9 cellular contexts compared by ENCODE assay signal in genomic region chr10:114801411-114801813, GRCh38. TPM values are rescaled to one million over a fixed set of nuclear protein-coding genes. Genes with fewer than 3 reads are reported as not detected.
A peak's percentile ranks its signal among the peaks of the same experiment; 100 is the strongest.
DNase-seq lines count a peak whose midpoint lies in the region; ATAC-seq and TF ChIP-seq lines count a peak whose summit lies in the region.
"Had no signal": no experiment of that assay in that cellular context is flagged by ENCODE, and none has a peak within 500 bp of the region (broad histone marks: within the 10 kb centered on the region; RNA-seq: fewer than 3 reads in every experiment).

No MANE protein-coding gene starts in this region.

- no peaks in the 10 kb centered on the region for H3K4me1 ChIP-seq in esophagus squamous epithelium

- no peaks in the 10 kb centered on the region for H3K9me3 ChIP-seq in esophagus squamous epithelium

- no peaks in the 10 kb centered on the region for H3K27me3 ChIP-seq in esophagus squamous epithelium

- H3K36me3 ChIP-seq in esophagus squamous epithelium = no peaks in the 10 kb centered on the region

- H3K27me3 Mint-ChIP-seq in activated naive CD4-positive, alpha-beta T cell treated with anti-CD3 and anti-CD28 coated beads, Interleukin-2, amount 10 ng/mL, durations not matched to agents 7 days and 5 days = no peaks in the 10 kb centered on the region

- intact Hi-C loops in esophagus squamous epithelium (cut with DNase I) = no loop called here

- H3K4me1 Mint-ChIP-seq in activated naive CD4-positive, alpha-beta T cell treated with anti-CD3 and anti-CD28 coated beads, Interleukin-2, amount 10 ng/mL, durations not matched to agents 7 days and 5 days = peaks cover 40% of the 10 kb centered on the region

- peak; percentile 82 for DNase-seq in GDM1 (lab: John Stamatoyannopoulos, UW)
- DNase-seq in activated naive CD4-positive, alpha-beta T cell treated with anti-CD3 and anti-CD28 coated beads, Interleukin-2, amount 10 ng/mL, durations not matched to agents 7 days and 5 days = peak; percentile 52
- no peak for DNase-seq in NCI-H1092 (lab: John Stamatoyannopoulos, UW)
- DNase-seq in DMS53 treated with DMSO at 0.1 percent for 48 hours (lab: John Stamatoyannopoulos, UW; ENCODE audit: unreplicated experiment) = no peak
- no peak for DNase-seq in esophagus squamous epithelium (lab: John Stamatoyannopoulos, UW)
- no peak for DNase-seq in OCI-M1 (lab: John Stamatoyannopoulos, UW)

- CTCF ChIA-PET in activated naive CD4-positive, alpha-beta T cell treated with anti-CD3 and anti-CD28 coated beads, Interleukin-2, amount 10 ng/mL, durations not matched to agents 7 days and 5 days (lab: Charles Lee) = interaction anchor here (1.1 to 2.5 kb wide), 6 partner anchors 11 to 260 kb away, joined by 3 to 24 read pairs (median 6); partner anchors contain the start of gene FHIP2A

- H3K27ac ChIP-seq in esophagus squamous epithelium = no peak overlapping the region
- H3K27ac ChIP-seq: VCaP had no signal

- H3K27ac Mint-ChIP-seq in activated naive CD4-positive, alpha-beta T cell treated with anti-CD3 and anti-CD28 coated beads, Interleukin-2, amount 10 ng/mL, durations not matched to agents 7 days and 5 days = peak overlapping the region; percentile 87

- no peak for TF ChIP-seq POLR2A in esophagus squamous epithelium (IDR thresholded peaks at IDR 0.05)

- TF ChIP-seq CTCF in esophagus squamous epithelium (IDR thresholded peaks at IDR 0.05) = no peak

- peaks cover 22% of the 10 kb centered on the region for H3K36me3 Mint-ChIP-seq in activated naive CD4-positive, alpha-beta T cell treated with anti-CD3 and anti-CD28 coated beads, Interleukin-2, amount 10 ng/mL, durations not matched to agents 7 days and 5 days

- peak; percentile 83 for ATAC-seq in GM21360 (IDR thresholded peaks at IDR 0.05; ENCODE audit: unreplicated experiment)
- peak; percentile 85 for ATAC-seq in HG03280 (IDR thresholded peaks at IDR 0.05; ENCODE audit: unreplicated experiment)

- peak overlapping the region; percentile 49 for H3K4me3 Mint-ChIP-seq in activated naive CD4-positive, alpha-beta T cell treated with anti-CD3 and anti-CD28 coated beads, Interleukin-2, amount 10 ng/mL, durations not matched to agents 7 days and 5 days

- peaks cover 14% of the 10 kb centered on the region for H3K9me3 Mint-ChIP-seq in activated naive CD4-positive, alpha-beta T cell treated with anti-CD3 and anti-CD28 coated beads, Interleukin-2, amount 10 ng/mL, durations not matched to agents 7 days and 5 days

- WGBS in esophagus squamous epithelium, 2 donors = 41 to 60% methylated on average over 5 of the region's 5 CpGs

- no peak overlapping the region for H3K4me3 ChIP-seq in esophagus squamous epithelium

RNA-seq across cellular contexts. Expression of gene FHIP2A, which starts 20.2 kb away (rescaled TPM):
- 10 to 100 TPM in 1 of 4 donors, 1 to 10 TPM in 3; 4.8 to 16.2 (median 9.0) TPM for total RNA-seq in esophagus squamous epithelium

Comparison
In these comparisons a context has a peak if more than half of its experiments do, and no peak if none do; other contexts are left out.
1. DNase-seq: peak in GDM1 (single experiment) and activated naive CD4-positive, alpha-beta T cell treated with anti-CD3 and anti-CD28 coated beads, Interleukin-2, amount 10 ng/mL, durations not matched to agents 7 days and 5 days (single experiment); none in NCI-H1092 (single experiment), DMS53 treated with DMSO at 0.1 percent for 48 hours (single experiment), esophagus squamous epithelium (single experiment) and OCI-M1 (single experiment).